In the genomic region with DNA sequence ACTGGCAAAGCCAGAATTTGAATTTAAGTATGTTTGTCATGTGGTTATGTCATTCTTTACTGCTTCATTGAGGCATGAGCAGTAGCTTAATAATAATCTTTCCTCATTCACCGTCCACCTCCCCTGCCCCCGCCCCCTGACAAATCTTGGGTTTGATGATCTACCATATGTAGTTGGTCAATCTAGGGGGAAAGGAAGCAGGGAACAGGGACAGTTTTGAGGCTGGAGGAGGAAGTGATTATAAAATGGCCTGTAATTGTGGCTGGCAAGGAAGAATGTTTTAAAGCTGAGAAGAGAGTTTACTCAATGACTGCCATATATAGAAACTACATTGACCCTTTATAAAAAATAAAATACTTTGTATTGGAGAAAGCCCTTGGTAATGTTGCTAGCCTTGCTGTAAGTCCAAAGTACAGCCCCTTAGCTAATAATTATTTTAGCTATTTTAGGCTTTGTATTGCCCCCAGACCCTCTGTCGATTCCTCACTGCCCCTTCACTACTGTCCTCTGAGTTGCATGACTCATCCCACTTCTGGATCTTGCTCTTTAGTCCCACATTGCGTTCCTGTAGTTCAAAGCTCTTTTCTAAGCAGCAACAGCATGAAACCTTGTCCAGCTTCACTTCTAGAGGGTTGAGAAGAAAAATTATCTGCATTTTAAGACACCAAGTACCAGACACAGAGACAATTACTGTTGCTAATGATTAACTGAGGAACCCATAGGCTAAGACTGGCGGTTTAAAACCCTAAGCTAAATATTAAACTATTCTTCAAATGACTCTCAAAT, we compare ENCODE assay signal across 11 cellular contexts. TPM values are rescaled to one million over a fixed set of nuclear protein-coding genes. Genes with fewer than 3 reads are reported as not detected.
DNase-seq lines count a peak whose midpoint lies in the region; ATAC-seq and TF ChIP-seq lines count a peak whose summit lies in the region.
"Had no signal": no experiment of that assay in that cellular context is flagged by ENCODE, and none has a peak within 500 bp of the region (broad histone marks: within the 10 kb centered on the region; RNA-seq: fewer than 3 reads in every experiment).

No MANE protein-coding gene starts in this region.

- TF ChIP-seq CTCF in CD14-positive monocyte (IDR thresholded peaks at IDR 0.05), result no peak

- intact Hi-C loops in CD14-positive monocyte (cut with micrococcal nuclease), result no loop called here
- intact Hi-C loops in cardiac septum (cut with DNase I), result no loop called here

- H3K4me1 Mint-ChIP-seq in CD14-positive monocyte, result peaks cover 19% of the 10 kb centered on the region

- no peak for DNase-seq in CD14-positive monocyte (ENCODE audit: low spot score)
- DNase-seq in RPMI7951 (ENCODE audit: low read depth), result peak; percentile 5
- peak; percentile 89 for DNase-seq in kidney tubule cell (ENCODE audit: low spot score)
- DNase-seq in stimulated activated naive CD8-positive, alpha-beta T cell treated with anti-CD3 and anti-CD28 coated beads, Interleukin-15, Interleukin-2, amounts not matched to agents 100 U/mL and 50 U/mL, for 24 hours, result no peak
- no peak for DNase-seq in cerebellum (ENCODE audit: low spot score)
- no peak for DNase-seq in GF-D8 (lab: John Stamatoyannopoulos, UW)
- no peak for DNase-seq in cardiac septum (ENCODE audit: low spot score)
- DNase-seq: activated naive CD4-positive, alpha-beta T cell; NCI-H2081 treated with DMSO at 0.1 percent for 48 hours; T-helper 1 cell had no signal

- peaks cover 67 to 87% of the 10 kb centered on the region in 2 donors for H3K36me3 Mint-ChIP-seq in CD14-positive monocyte

- no peaks in the 10 kb centered on the region for H3K9me3 Mint-ChIP-seq in CD14-positive monocyte

- H3K27me3 Mint-ChIP-seq in CD14-positive monocyte (ENCODE audit: low read depth in 3 of 3), result peaks cover 0 to 1% (median 0%) of the 10 kb centered on the region in 3 donors

- H3K4me3 Mint-ChIP-seq in CD14-positive monocyte, result no peak overlapping the region

- peak overlapping the region in 5 of 7 donors; percentile 17 to 83 (median 65) for H3K27ac Mint-ChIP-seq in CD14-positive monocyte

- ATAC-seq in GM21423 (IDR thresholded peaks at IDR 0.05; ENCODE audit: unreplicated experiment), result peak; percentile 46
- ATAC-seq in stimulated activated naive CD8-positive, alpha-beta T cell treated with anti-CD3 and anti-CD28 coated beads, Interleukin-15, Interleukin-2, amounts not matched to agents 100 U/mL and 50 U/mL, for 24 hours, result no peak

RNA-seq across cellular contexts. Expression of gene PELI1, which starts 38.4 kb away (rescaled TPM):
- polyA plus RNA-seq in CD14-positive monocyte, result 10 to 100 TPM; 44.7 to 53.6 TPM
- total RNA-seq in RPMI7951 (2014; rRNA removed; shearing (Covaris generic)), result 4.6 and 6.2 TPM in 2 replicates
- total RNA-seq in cerebellum, result 35.1 TPM
- total RNA-seq in cardiac septum, result 9.0 TPM

Comparison
In these comparisons a context has a peak if more than half of its experiments do, and no peak if none do; other contexts are left out.
1. DNase-seq: peak in RPMI7951 (single experiment) and kidney tubule cell (single experiment); none in CD14-positive monocyte (single experiment), stimulated activated naive CD8-positive, alpha-beta T cell treated with anti-CD3 and anti-CD28 coated beads, Interleukin-15, Interleukin-2, amounts not matched to agents 100 U/mL and 50 U/mL, for 24 hours (single experiment), cerebellum (single experiment), GF-D8 (single experiment) and cardiac septum (single experiment).